22 cellular contexts compared by ENCODE assay signal in genomic region chrX:133290076-133290475, GRCh38.
DNase-seq lines count a peak whose midpoint lies in the region; ATAC-seq, FAIRE-seq and TF ChIP-seq lines count a peak whose summit lies in the region.
"Had no signal": no experiment of that assay in that cellular context is flagged by ENCODE, and none has a peak within 500 bp of the region (broad histone marks: within the 10 kb centered on the region; RNA-seq: fewer than 3 reads in every experiment).

No MANE protein-coding gene starts in this region.

- no peak overlapping the region for H2AK9ac ChIP-seq in IMR-90 (replicated peaks; ENCODE audit: low read depth, low read length, poor library complexity)

- no peak overlapping the region for H2AFZ ChIP-seq in IMR-90 (replicated peaks; ENCODE audit: low read length, poor library complexity)
- no peak overlapping the region for H2AFZ ChIP-seq in astrocyte (ENCODE audit: low read depth, low read length)
- H2AFZ ChIP-seq: GM23338, PC-9 had no signal

- H3K36me3 Mint-ChIP-seq in astrocyte (ENCODE audit: low read depth, unreplicated experiment) (peaks cover 3% of the 10 kb centered on the region), Caco-2 (ENCODE audit: insufficient read depth, unreplicated experiment) (no peaks in the 10 kb centered on the region)
- H3K36me3 Mint-ChIP-seq: CD14-positive monocyte had no signal

- DNase-seq in AG08395 (ENCODE audit: low spot score): peak; percentile 24
- peak; percentile 7 for DNase-seq in IMR-90
- DNase-seq in astrocyte (ENCODE audit: low read depth): peak; percentile 85
- DNase-seq in fibroblast of the aortic adventitia (ENCODE audit: low read depth): peak; percentile 62
- no peak for DNase-seq in posterior vena cava (ENCODE audit: low spot score)
- no peak for DNase-seq in Caco-2
- DNase-seq in NCI-H2029 treated with DMSO at 0.1 percent for 48 hours (lab: John Stamatoyannopoulos, UW): no peak
- DNase-seq: 8988T, Karpas-422, NCI-H1417, NCI-H1694 treated with DMSO at 0.1 percent for 48 hours, NCI-H510A, NCI-H748 treated with DMSO at 0.1 percent for 48 hours, PC-9 had no signal

- no peak overlapping the region for H2BK20ac ChIP-seq in IMR-90 (ENCODE audit: low read depth, low read length)

- no peak overlapping the region for H2AK5ac ChIP-seq in IMR-90 (ENCODE audit: low read depth, low read length)

- BruUV-seq in IMR-90 (replicated peaks; lab: Mats Ljungman, UMichigan) (no TSS peak), Caco-2 (replicated peaks; lab: Mats Ljungman, UMichigan) (no TSS peak)

- ATAC-seq in IMR-90 (ENCODE audit: low read depth): no peak
- ATAC-seq in GM21367 (IDR thresholded peaks at IDR 0.05; ENCODE audit: unreplicated experiment): no peak
- ATAC-seq: GM12878, GM23338, SK-N-SH treated with all-trans-retinoic acid at 6 μM for 48 hours had no signal

- H4K91ac ChIP-seq in IMR-90 (ENCODE audit: insufficient read depth, low read depth, low read length): no peak overlapping the region

- H3K4me2 ChIP-seq in IMR-90 (ENCODE audit: low read depth, low read length): no peak overlapping the region
- no peak overlapping the region for H3K4me2 ChIP-seq in astrocyte (ENCODE audit: low read length)
- H3K4me2 ChIP-seq: GM23338, PC-9 had no signal

- no peak overlapping the region for H4K8ac ChIP-seq in IMR-90 (ENCODE audit: low read depth in 2 of 2, low read length in 2 of 2)

- no peak overlapping the region for H3K4ac ChIP-seq in IMR-90 (ENCODE audit: low read depth, low read length)

- H3K79me1 ChIP-seq in IMR-90 (ENCODE audit: low read depth in 1 of 2, low read length in 2 of 2): no peaks in the 10 kb centered on the region

- no peak for FAIRE-seq in astrocyte (lab: Jason Lieb, UNC)
- FAIRE-seq: D721Med, GM12878 had no signal

- no peaks in the 10 kb centered on the region; the same call in 1 of the 2 replicates for H3K27me3 ChIP-seq in IMR-90 (ENCODE audit: control insufficient read depth, insufficient read depth, low read length)
- no peaks in the 10 kb centered on the region for H3K27me3 ChIP-seq in astrocyte (ENCODE audit: insufficient read depth, low read length)
- H3K27me3 ChIP-seq in Caco-2 (replicated peaks; ENCODE audit: control insufficient read depth, insufficient read depth, low read length): no peaks in the 10 kb centered on the region

- peaks cover 2% of the 10 kb centered on the region; the same call in 1 of the 2 replicates for H3K9me3 ChIP-seq in IMR-90 (ENCODE audit: control insufficient read depth, insufficient read depth, low read length)
- no peaks in the 10 kb centered on the region for H3K9me3 ChIP-seq in astrocyte (ENCODE audit: insufficient read depth, low read depth, low read length)
- H3K9me3 ChIP-seq in Caco-2: no peaks in the 10 kb centered on the region

- H3K56ac ChIP-seq in IMR-90 (ENCODE audit: extremely low read depth, insufficient read depth, low read length): no peak overlapping the region

- H3K4me3 Mint-ChIP-seq in astrocyte (ENCODE audit: unreplicated experiment) (no peak overlapping the region), Caco-2 (ENCODE audit: unreplicated experiment) (no peak overlapping the region)
- H3K4me3 Mint-ChIP-seq: B cell, CD14-positive monocyte, GM23338 had no signal

- POLR2A ChIA-PET in IMR-90 (lab: Charles Lee; ENCODE audit: unreplicated experiment) (no interaction called here), Caco-2 (lab: Charles Lee) (no interaction called here)

- H3K79me2 ChIP-seq in astrocyte (ENCODE audit: insufficient read depth, low read length): no peaks in the 10 kb centered on the region

- H4K20me1 ChIP-seq in IMR-90 (ENCODE audit: insufficient read depth, low read length) (no peaks in the 10 kb centered on the region), astrocyte (ENCODE audit: insufficient read depth, low read length) (no peaks in the 10 kb centered on the region)

- no peak overlapping the region for H3K23ac ChIP-seq in IMR-90 (ENCODE audit: low read depth, low read length)

- H4K5ac ChIP-seq in IMR-90 (ENCODE audit: low read depth, low read length): no peak overlapping the region

- no peaks in the 10 kb centered on the region for H3K9me1 ChIP-seq in IMR-90 (ENCODE audit: insufficient read depth, low read length)

- intact Hi-C loops in IMR-90 (cut with micrococcal nuclease): no loop called here
- intact Hi-C loops in posterior vena cava (cut with DNase I): no loop called here
- intact Hi-C loops in Caco-2 (cut with micrococcal nuclease; ENCODE audit: unreplicated experiment): no loop called here

- in situ Hi-C loops in IMR-90 (cut with MboI; ENCODE audit: low sequenced_read_pairs): no loop called here

- TF ChIP-seq RAD21 in IMR-90 (IDR thresholded peaks at IDR 0.05; ENCODE audit: low read length): no peak

- H3K4me1 ChIP-seq in IMR-90 (ENCODE audit: control insufficient read depth, insufficient read depth, low read length): no peaks in the 10 kb centered on the region
- H3K4me1 ChIP-seq in astrocyte (ENCODE audit: insufficient read depth, low read length): peaks cover 5% of the 10 kb centered on the region
- no peaks in the 10 kb centered on the region for H3K4me1 ChIP-seq in Caco-2
- H3K4me1 ChIP-seq: HAP-1 had no signal

- no peaks in the 10 kb centered on the region for H3K27me3 Mint-ChIP-seq in astrocyte (ENCODE audit: low read depth, unreplicated experiment)
- H3K27me3 Mint-ChIP-seq in Caco-2 (ENCODE audit: insufficient read depth, unreplicated experiment): no peaks in the 10 kb centered on the region
- H3K27me3 Mint-ChIP-seq: B cell had no signal

- H3K4me3 ChIP-seq in IMR-90 (ENCODE audit: insufficient read depth, low read depth, low read length) (no peak overlapping the region), astrocyte (ENCODE audit: insufficient read depth, low read depth, low read length) (no peak overlapping the region), fibroblast of the aortic adventitia (ENCODE audit: low read depth, low read length) (no peak overlapping the region), Caco-2 (ENCODE audit: low read depth, low read length) (no peak overlapping the region)
- H3K4me3 ChIP-seq: GM12878, GM23338, HAP-1, PC-9 had no signal

- H3K18ac ChIP-seq in IMR-90 (ENCODE audit: low read depth, low read length): no peak overlapping the region

- 75% methylated on average over 2 of the region's 4 CpGs; no CpG with 5 or more reads in 1 of the 2 experiments for WGBS in IMR-90 (ENCODE audit: extremely low coverage in 2 of 2, insufficient read length in 1 of 2), 2 experiments

- no peak overlapping the region for H2BK5ac ChIP-seq in IMR-90 (ENCODE audit: low read depth, low read length, poor library complexity, severe bottlenecking)

- TF ChIP-seq CTCF in IMR-90 (conservative IDR thresholded peaks at IDR 0.05; ENCODE audit: low read depth, low read length) (no peak), astrocyte (IDR thresholded peaks at IDR 0.05; ENCODE audit: insufficient read depth, low read depth, low read length) (no peak), fibroblast of the aortic adventitia (IDR thresholded peaks at IDR 0.05; ENCODE audit: insufficient read depth, low read length) (no peak), Caco-2 (IDR thresholded peaks at IDR 0.05; ENCODE audit: insufficient read depth in 1 of 2, low read depth in 1 of 2, low read length in 1 of 2, severe bottlenecking in 1 of 2, unreplicated experiment in 1 of 2) (no peak)

- CTCF ChIA-PET in IMR-90 (lab: Yijun Ruan, JAX) (no interaction called here), Caco-2 (lab: Charles Lee) (no interaction called here)

- no peak overlapping the region for H3K14ac ChIP-seq in IMR-90 (replicated peaks; ENCODE audit: low read depth, low read length)

- H3K9me3 Mint-ChIP-seq in astrocyte (ENCODE audit: unreplicated experiment) (no peaks in the 10 kb centered on the region), Caco-2 (ENCODE audit: unreplicated experiment) (no peaks in the 10 kb centered on the region)
- H3K9me3 Mint-ChIP-seq: GM23338 had no signal

- dilution Hi-C loops in IMR-90 (cut with HindIII; ENCODE audit: low sequenced_read_pairs, unreplicated experiment): no loop called here

- no peak overlapping the region for H3K9ac ChIP-seq in IMR-90 (ENCODE audit: low read depth, low read length)
- no peak overlapping the region for H3K9ac ChIP-seq in astrocyte (ENCODE audit: low read length)

- no peak overlapping the region for H3K27ac Mint-ChIP-seq in astrocyte (ENCODE audit: unreplicated experiment)
- no peak overlapping the region for H3K27ac Mint-ChIP-seq in Caco-2 (ENCODE audit: unreplicated experiment)
- H3K27ac Mint-ChIP-seq: B cell, CD14-positive monocyte, GM23338 had no signal

- H2BK15ac ChIP-seq in IMR-90 (ENCODE audit: low read depth, low read length): no peak overlapping the region

- H2BK120ac ChIP-seq in IMR-90 (ENCODE audit: low read depth, low read length): no peak overlapping the region

- TF ChIP-seq POLR2A in IMR-90 (IDR thresholded peaks at IDR 0.05; ENCODE audit: low read depth, low read length): no peak

- peaks cover 7% of the 10 kb centered on the region for H3K4me1 Mint-ChIP-seq in astrocyte (ENCODE audit: low read depth, unreplicated experiment)
- no peaks in the 10 kb centered on the region for H3K4me1 Mint-ChIP-seq in Caco-2 (ENCODE audit: low read depth, unreplicated experiment)
- H3K4me1 Mint-ChIP-seq: B cell, CD14-positive monocyte, GM23338 had no signal

- H3K36me3 ChIP-seq in IMR-90 (ENCODE audit: control insufficient read depth, insufficient read depth, low read length) (no peaks in the 10 kb centered on the region), astrocyte (ENCODE audit: insufficient read depth, low read length) (no peaks in the 10 kb centered on the region), Caco-2 (ENCODE audit: control insufficient read depth, insufficient read depth, low read length) (no peaks in the 10 kb centered on the region)
- H3K36me3 ChIP-seq: HAP-1 had no signal

- H3K27ac ChIP-seq in IMR-90 (ENCODE audit: insufficient read depth, low read length) (no peak overlapping the region), astrocyte (ENCODE audit: low read depth, low read length) (no peak overlapping the region)
- H3K27ac ChIP-seq: PC-9 had no signal

TF ChIP-seq in IMR-90, 13 proteins besides CTCF, POLR2A, EP300 and RAD21 (continues in another document):
- TF ChIP-seq BHLHE40 (IDR thresholded peaks at IDR 0.05; ENCODE audit: low read depth, low read length) (no peak), MXI1 (IDR thresholded peaks at IDR 0.05; ENCODE audit: borderline replicate concordance, low read depth, low read length) (no peak), MAZ (IDR thresholded peaks at IDR 0.05; ENCODE audit: borderline replicate concordance, low read depth, low read length) (no peak), FOS (IDR thresholded peaks at IDR 0.05; ENCODE audit: low read depth, low read length) (no peak), NFE2L2 (IDR thresholded peaks at IDR 0.05; ENCODE audit: low read depth, low read length) (no peak), CHD1 (IDR thresholded peaks at IDR 0.05; ENCODE audit: low read depth, low read length) (no peak), USF2 (IDR thresholded peaks at IDR 0.05; ENCODE audit: low read depth, low read length) (no peak)

Comparison
In these comparisons a context has a peak if more than half of its experiments do, and no peak if none do; other contexts are left out.
1. DNase-seq: peak in AG08395 (single experiment), IMR-90 (single experiment), astrocyte (single experiment) and fibroblast of the aortic adventitia (single experiment); none in posterior vena cava (single experiment), Caco-2 (0 of 2) and NCI-H2029 treated with DMSO at 0.1 percent for 48 hours (single experiment).